ENCODE assay signal across 8 cellular contexts in the genomic region with DNA sequence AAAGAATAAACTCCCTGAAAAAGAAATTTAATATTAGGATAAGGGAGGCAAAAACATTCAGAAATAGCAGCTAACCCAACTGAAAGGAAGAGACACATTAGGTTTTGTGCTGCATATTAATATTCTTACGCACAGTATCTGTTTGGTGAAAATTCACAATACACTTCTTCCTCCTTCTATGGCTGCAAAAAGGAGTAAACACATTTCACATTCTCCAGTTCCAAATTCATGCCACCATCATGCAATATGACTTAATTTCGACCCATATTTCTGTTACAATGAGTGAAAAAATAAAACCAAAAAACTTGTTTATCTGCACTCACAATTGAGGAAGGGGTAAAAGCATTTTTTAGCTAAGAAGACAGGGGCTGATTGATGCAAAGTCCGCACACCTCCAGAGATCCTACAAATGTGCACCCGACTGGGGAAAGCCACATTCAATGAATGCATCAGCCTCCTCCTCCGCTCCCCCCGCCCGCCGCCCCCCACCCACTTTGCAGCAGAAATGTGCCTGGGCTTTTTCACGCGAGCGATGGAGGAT. TPM values are rescaled to one million over a fixed set of nuclear protein-coding genes. Genes with fewer than 3 reads are reported as not detected.
DNase-seq lines count a peak whose midpoint lies in the region; ATAC-seq, FAIRE-seq and TF ChIP-seq lines count a peak whose summit lies in the region.

No MANE protein-coding gene starts in this region.

- H3K27ac ChIP-seq in coronary artery: peak overlapping the region; percentile 85 to 93

- DNase-seq in GM18507 (ENCODE audit: extremely low spot score, insufficient read length, low read depth) (no peak), NCI-H345 treated with DMSO at 0.1 percent for 48 hours (lab: John Stamatoyannopoulos, UW; ENCODE audit: unreplicated experiment) (peak; percentile 5), coronary artery (ENCODE audit: low spot score) (no peak), natural killer cell (no peak), NOMO-1 (lab: John Stamatoyannopoulos, UW; ENCODE audit: unreplicated experiment in 2 of 2) (no peak), urothelium cell line (ENCODE audit: low spot score) (no peak), NCI-H128 (lab: John Stamatoyannopoulos, UW; ENCODE audit: unreplicated experiment) (no peak)

- H3K9me3 Mint-ChIP-seq in natural killer cell: no peaks in the 10 kb centered on the region

- TF ChIP-seq CTCF in coronary artery (IDR thresholded peaks at IDR 0.05) (no peak), natural killer cell (IDR thresholded peaks at IDR 0.05) (no peak)

- no peaks in the 10 kb centered on the region for H3K36me3 Mint-ChIP-seq in natural killer cell

- FAIRE-seq in GM18507 (lab: Jason Lieb, UNC) (peak; percentile 60), urothelium cell line (lab: Jason Lieb, UNC) (no peak)

- ATAC-seq in natural killer cell: no peak
- ATAC-seq in HG03342 (IDR thresholded peaks at IDR 0.05; ENCODE audit: unreplicated experiment): no peak

- H3K27me3 Mint-ChIP-seq in natural killer cell (ENCODE audit: low read depth in 2 of 2): no peaks in the 10 kb centered on the region

- H3K4me3 Mint-ChIP-seq in natural killer cell: peak overlapping the region; percentile 92

- peak overlapping the region; percentile 80 to 90 for H3K27ac Mint-ChIP-seq in natural killer cell

- peaks cover 36 to 39% of the 10 kb centered on the region in 2 donors for H3K4me1 Mint-ChIP-seq in natural killer cell

- intact Hi-C loops in natural killer cell (cut with micrococcal nuclease): loop anchor here (10.0 kb wide), 1 partner anchor 248 kb away; the partner anchor contains the start of gene NEDD4

- peak overlapping the region; percentile 93 for H3K4me3 ChIP-seq in coronary artery

RNA-seq across cellular contexts. Expression of gene RFX7, which starts 1.0 kb away (rescaled TPM):
- total RNA-seq in natural killer cell: 10 to 100 TPM; 25.0 to 37.4 (median 33.8) TPM
